ENCODE assay signal across 22 cellular contexts in the genomic region with DNA sequence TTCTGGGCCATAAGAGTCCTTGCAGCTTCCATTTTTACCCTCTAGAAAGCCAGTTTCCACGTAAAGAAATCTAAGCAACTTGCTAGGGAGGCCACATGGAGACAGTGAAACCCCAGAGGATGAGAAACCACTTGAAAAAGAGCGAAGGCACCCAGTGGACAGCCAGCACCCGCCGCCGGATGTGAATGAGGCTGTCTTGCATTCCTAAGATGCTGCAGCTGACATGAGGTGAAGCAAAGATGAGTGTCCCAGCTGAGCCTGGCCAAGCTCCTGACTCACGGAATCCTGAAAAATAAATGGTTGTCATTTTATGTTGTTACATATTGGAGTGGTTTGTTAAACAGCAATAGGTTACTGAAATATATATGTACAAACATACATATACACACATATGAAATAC. TPM values are rescaled to one million over a fixed set of nuclear protein-coding genes. Genes with fewer than 3 reads are reported as not detected.
DNase-seq lines count a peak whose midpoint lies in the region; ATAC-seq, FAIRE-seq and TF ChIP-seq lines count a peak whose summit lies in the region.
"Had no signal": no experiment of that assay in that cellular context is flagged by ENCODE, and none has a peak within 500 bp of the region (broad histone marks: within the 10 kb centered on the region; RNA-seq: fewer than 3 reads in every experiment).

No MANE protein-coding gene starts in this region.

- in situ Hi-C loops in K562 (cut with MboI), result no loop called here

- peak overlapping the region in 2 of 3 experiments; percentile 17 to 40 for H3K27ac Mint-ChIP-seq in nephron
- no peak overlapping the region for H3K27ac Mint-ChIP-seq in T-helper 2 cell treated with Interferon-gamma antibody and Interleukin-4, amounts not matched to agents 5 μg/mL and 100 μg/mL, for 36 hours
- H3K27ac Mint-ChIP-seq: activated CD8-positive, alpha-beta T cell treated with anti-CD3 and anti-CD28 coated beads, Interleukin-2, amount 10 ng/mL, durations not matched to agents 7 days and 5 days; mesothelial cell of epicardium had no signal

- H3K36me3 ChIP-seq in K562 (ENCODE audit: control insufficient read depth, insufficient read depth, low read length) (no peaks in the 10 kb centered on the region), heart right ventricle (no peaks in the 10 kb centered on the region)
- H3K36me3 ChIP-seq: BE2C, ovary had no signal

- no peaks in the 10 kb centered on the region for H4K20me1 ChIP-seq in K562 (replicated peaks; ENCODE audit: control insufficient read depth, insufficient read depth, low read length)

- peak; percentile 45 for DNase-seq in AG08396 (ENCODE audit: low spot score)
- DNase-seq in HT1080 (ENCODE audit: low read depth), result peak; percentile 91
- DNase-seq in K562 (ENCODE audit: extremely low read depth in 1 of 4, low spot score in 3 of 4), result no peak
- DNase-seq in posterior vena cava (ENCODE audit: low spot score), result no peak
- DNase-seq in heart right ventricle, result no peak
- DNase-seq in superior temporal gyrus (ENCODE audit: extremely low spot score), result no peak
- no peak for DNase-seq in T-helper 2 cell treated with Interferon-gamma antibody and Interleukin-4, amounts not matched to agents 5 μg/mL and 100 μg/mL, for 36 hours (ENCODE audit: low spot score)
- DNase-seq: activated CD8-positive, alpha-beta T cell treated with anti-CD3 and anti-CD28 coated beads, Interleukin-2, amount 10 ng/mL, durations not matched to agents 7 days and 5 days; amniotic stem cell; BE2C; cortex of kidney; NCI-H2081; NCI-H748 treated with DMSO at 0.1 percent for 48 hours; ovary; stimulated activated naive CD4-positive, alpha-beta T cell; SW 1271 had no signal

- POLR2A ChIA-PET in K562 (lab: Yijun Ruan, JAX), result no interaction called here

- no peaks in the 10 kb centered on the region for H3K9me1 ChIP-seq in K562 (ENCODE audit: control insufficient read depth, insufficient read depth, low read length)

- H3K27ac ChIP-seq in K562 (ENCODE audit: extremely low read depth, low read depth, low read length) (no peak overlapping the region), heart right ventricle (no peak overlapping the region)
- H3K27ac ChIP-seq: hepatocyte, ovary, VCaP had no signal

- no peak for FAIRE-seq in K562 (lab: Jason Lieb, UNC)
- FAIRE-seq: H1, urothelium cell line had no signal

- ATAC-seq in K562, result no peak
- ATAC-seq in heart right ventricle, result no peak
- ATAC-seq: activated CD8-positive, alpha-beta T cell treated with anti-CD3 and anti-CD28 coated beads, Interleukin-2, amount 10 ng/mL, durations not matched to agents 7 days and 5 days had no signal

- H3K9me3 Mint-ChIP-seq in nephron, result no peaks in the 10 kb centered on the region
- H3K9me3 Mint-ChIP-seq in T-helper 2 cell treated with Interferon-gamma antibody and Interleukin-4, amounts not matched to agents 5 μg/mL and 100 μg/mL, for 36 hours, result no peaks in the 10 kb centered on the region
- H3K9me3 Mint-ChIP-seq: mesothelial cell of epicardium had no signal

- no peaks in the 10 kb centered on the region for H3K79me2 ChIP-seq in K562 (ENCODE audit: control insufficient read depth, insufficient read depth, low read length)
- H3K79me2 ChIP-seq: hepatocyte had no signal

- TF ChIP-seq RAD21 in K562 (CRISPR knock-in tag; conservative IDR thresholded peaks at IDR 0.05 in 1 of 2, IDR thresholded peaks at IDR 0.05 in 1 of 2), result no peak

- no TSS peak for BruUV-seq in K562 (replicated peaks; lab: Mats Ljungman, UMichigan)

- H3K4me2 ChIP-seq in K562 (ENCODE audit: insufficient read depth, low read length), result no peak overlapping the region
- H3K4me2 ChIP-seq: hepatocyte had no signal

- no peak overlapping the region for H3K9ac ChIP-seq in K562 (ENCODE audit: insufficient read depth in 1 of 2, low read depth in 2 of 2, low read length in 2 of 2)

- H3K4me1 Mint-ChIP-seq in nephron, result peaks cover 51% of the 10 kb centered on the region
- H3K4me1 Mint-ChIP-seq in T-helper 2 cell treated with Interferon-gamma antibody and Interleukin-4, amounts not matched to agents 5 μg/mL and 100 μg/mL, for 36 hours (ENCODE audit: low read depth), result no peaks in the 10 kb centered on the region

- H3K27me3 ChIP-seq in K562 (ENCODE audit: control insufficient read depth in 2 of 2, insufficient read depth in 2 of 2, low read length in 2 of 2) (no peaks in the 10 kb centered on the region), heart right ventricle (no peaks in the 10 kb centered on the region)
- H3K27me3 ChIP-seq: BE2C, hepatocyte, ovary had no signal

- no peak for TF ChIP-seq CTCF in K562 (IDR thresholded peaks at IDR 0.05 in 2 of 3, conservative IDR thresholded peaks at IDR 0.05 in 1 of 3; ENCODE audit: insufficient read depth in 2 of 3, low read depth in 1 of 3, low read length in 3 of 3)
- no peak for TF ChIP-seq CTCF in nephron (IDR thresholded peaks at IDR 0.05; ENCODE audit: unreplicated experiment in 3 of 3)
- TF ChIP-seq CTCF in heart right ventricle (IDR thresholded peaks at IDR 0.05), result no peak

- no peak overlapping the region for H3K4me3 ChIP-seq in K562
- H3K4me3 ChIP-seq in heart right ventricle, result no peak overlapping the region
- H3K4me3 ChIP-seq: hepatocyte, ovary had no signal

- 0 out of 2 replicates have a peak overlapping the region, but pooled peaks have one; percentile 14 for H2AFZ ChIP-seq in K562 (ENCODE audit: low read depth, low read length)
- H2AFZ ChIP-seq: hepatocyte had no signal

- H3K9me3 ChIP-seq in K562 (replicated peaks; ENCODE audit: control insufficient read depth, insufficient read depth, low read depth, low read length) (no peaks in the 10 kb centered on the region), heart right ventricle (no peaks in the 10 kb centered on the region)
- H3K9me3 ChIP-seq: BE2C, ovary had no signal

- H3K4me1 ChIP-seq in K562 (replicated peaks in 1 of 2; ENCODE audit: control insufficient read depth in 2 of 2, insufficient read depth in 2 of 2, low read length in 2 of 2) (peaks cover 28 to 40% of the 10 kb centered on the region in 2 experiments), heart right ventricle (peaks cover 5 to 17% (median 13%) of the 10 kb centered on the region in 9 donors)

- CTCF ChIA-PET in K562 (lab: Yijun Ruan, JAX; ENCODE audit: low intra/inter-chr PET ratio), result no interaction called here

- H3K4me3 Mint-ChIP-seq in nephron, result no peak overlapping the region
- no peak overlapping the region for H3K4me3 Mint-ChIP-seq in T-helper 2 cell treated with Interferon-gamma antibody and Interleukin-4, amounts not matched to agents 5 μg/mL and 100 μg/mL, for 36 hours
- H3K4me3 Mint-ChIP-seq: activated CD8-positive, alpha-beta T cell treated with anti-CD3 and anti-CD28 coated beads, Interleukin-2, amount 10 ng/mL, durations not matched to agents 7 days and 5 days; mesothelial cell of epicardium had no signal

- no peak for TF ChIP-seq POLR2A in K562 (conservative IDR thresholded peaks at IDR 0.05)

- intact Hi-C loops in K562 (cut with micrococcal nuclease), result no loop called here
- intact Hi-C loops in posterior vena cava (cut with DNase I), result no loop called here
- intact Hi-C loops in heart right ventricle (cut with DNase I), result no loop called here

- 61% methylated on average over 6 of the region's 6 CpGs for WGBS in K562 (ENCODE audit: insufficient coverage, low coverage, missing lambda C conversion rate)
- 94 to 96% methylated on average over 6 of the region's 6 CpGs for WGBS in heart right ventricle, 2 donors

- peaks cover 7% of the 10 kb centered on the region for H3K27me3 Mint-ChIP-seq in nephron (ENCODE audit: low read depth)
- peaks cover 15% of the 10 kb centered on the region for H3K27me3 Mint-ChIP-seq in T-helper 2 cell treated with Interferon-gamma antibody and Interleukin-4, amounts not matched to agents 5 μg/mL and 100 μg/mL, for 36 hours (ENCODE audit: low read depth)

- TF ChIP-seq EP300 in K562 (IDR thresholded peaks at IDR 0.05; ENCODE audit: low read length), result no peak

- H3K36me3 Mint-ChIP-seq in nephron (ENCODE audit: low read depth), result no peaks in the 10 kb centered on the region
- no peaks in the 10 kb centered on the region for H3K36me3 Mint-ChIP-seq in T-helper 2 cell treated with Interferon-gamma antibody and Interleukin-4, amounts not matched to agents 5 μg/mL and 100 μg/mL, for 36 hours (ENCODE audit: low read depth)
- H3K36me3 Mint-ChIP-seq: mesothelial cell of epicardium had no signal

TF ChIP-seq in K562, 482 proteins besides CTCF, POLR2A, EP300 and RAD21 (continues in another document):
- TF ChIP-seq ZNF274 (IDR thresholded peaks at IDR 0.05; ENCODE audit: borderline replicate concordance, low read depth, low read length), result no peak

RNA-seq across cellular contexts. Expression of gene CALM2, which starts 44.7 kb away (rescaled TPM):
- 702 and 730 TPM in 2 replicates for total RNA-seq in HT1080 (2014; rRNA removed; shearing (Covaris generic))
- polyA plus RNA-seq in HT1080 (2015; cell fraction: cytosol; rRNA removed), result 1,072 and 1,076 TPM in 2 replicates
- 645 and 756 TPM in 2 replicates for polyA plus RNA-seq in HT1080 (2015; cell fraction: nucleus; rRNA removed)
- total RNA-seq in K562 (2011; cell fraction: chromatin; rRNA removed; ENCODE audit: low replicate concordance), result 47.4 and 171 TPM in 2 replicates
- 27.7 and 36.5 TPM in 2 replicates for total RNA-seq in K562 (2011; cell fraction: nucleolus; rRNA removed)
- total RNA-seq in K562 (2011; cell fraction: nucleoplasm; rRNA removed), result 119 and 209 TPM in 2 replicates
- total RNA-seq in K562 (2014; rRNA removed) (304 and 331 TPM in 2 replicates), K562 (2014; rRNA removed; fragmentation: Illumina TruSeq; extraction: Trizol) (656 and 729 TPM in 2 replicates), K562 (2015; rRNA removed; fragmentation: Illumina TruSeq; extraction: Trizol) (436 and 447 TPM in 2 replicates), K562 (2021) (357 and 363 TPM in 2 replicates), posterior vena cava (100 to 1,000 TPM; 553 to 610 TPM), heart right ventricle (100 to 1,000 TPM; 364 to 750 (median 453) TPM)
- polyA plus RNA-seq in K562 (2011; rRNA removed) (225 and 326 TPM in 2 replicates), K562 (2014; fragmentation: Illumina TruSeq; extraction: Trizol) (457 and 479 TPM in 2 replicates), K562 (2014; fragmentation: Nextera tagmentation; extraction: Ambion mirVana) (1,000 to 10,000 TPM; 1,257 to 1,855 TPM), K562 (2014; rRNA removed) (316 and 329 TPM in 2 replicates), heart right ventricle (100 to 1,000 TPM; 362 to 367 TPM)
- polyA plus RNA-seq in K562 (2011; cell fraction: cytosol; rRNA removed), result 55.4 and 201 TPM in 2 replicates
- 55.4 and 96.4 TPM in 2 replicates for polyA plus RNA-seq in K562 (2011; cell fraction: nucleus; rRNA removed)
- polyA plus RNA-seq in K562 (2012), result 409 and 511 TPM in 2 replicates
- polyA minus RNA-seq in K562 (2011; rRNA and poly(A)+ RNA removed), result 319 and 344 TPM in 2 replicates
- polyA minus RNA-seq in K562 (2011; cell fraction: cytosol; rRNA and poly(A)+ RNA removed), result 93.9 and 115 TPM in 2 replicates
- 54.7 and 100 TPM in 2 replicates for polyA minus RNA-seq in K562 (2011; cell fraction: nucleus; rRNA and poly(A)+ RNA removed)

Comparison
In these comparisons a context has a peak if more than half of its experiments do, and no peak if none do; other contexts are left out.
1. DNase-seq: peak in AG08396 (single experiment) and HT1080 (single experiment); none in K562 (0 of 4), posterior vena cava (single experiment), heart right ventricle (0 of 2), superior temporal gyrus (single experiment) and T-helper 2 cell treated with Interferon-gamma antibody and Interleukin-4, amounts not matched to agents 5 μg/mL and 100 μg/mL, for 36 hours (single experiment).